Comparison of ENCODE assay signal across 8 cellular contexts in the genomic region with DNA sequence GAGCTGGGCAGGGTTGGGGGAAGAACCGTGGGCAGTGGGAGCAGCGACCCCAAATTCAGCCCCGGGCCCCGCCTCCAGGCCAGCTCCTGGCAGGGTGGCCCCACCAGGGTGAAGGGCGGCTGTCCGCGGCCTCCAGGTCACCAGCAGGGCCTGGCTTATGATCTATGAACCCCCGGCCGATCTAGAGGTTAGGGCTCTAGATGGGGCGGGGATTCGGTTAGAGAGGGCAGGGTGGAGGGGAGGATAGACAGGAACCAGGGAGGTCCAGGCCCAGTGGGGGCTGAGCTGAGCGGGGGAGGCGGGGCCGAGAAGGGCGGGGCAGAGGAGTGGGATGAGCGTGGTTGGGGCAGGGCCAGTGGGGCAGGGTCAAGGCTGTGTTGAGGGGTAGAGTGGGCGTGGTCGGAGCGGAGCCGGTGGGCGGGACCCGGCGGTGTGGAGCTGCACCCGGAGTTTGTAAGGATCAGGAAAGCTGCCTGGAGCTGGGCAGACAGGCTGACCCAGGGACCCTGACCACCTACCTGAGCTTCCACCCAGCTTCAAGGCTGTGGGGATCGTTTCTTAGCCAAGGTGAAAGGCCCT. TPM values are rescaled to one million over a fixed set of nuclear protein-coding genes. Genes with fewer than 3 reads are reported as not detected.
DNase-seq lines count a peak whose midpoint lies in the region; ATAC-seq, FAIRE-seq and TF ChIP-seq lines count a peak whose summit lies in the region.

No MANE protein-coding gene starts in this region.

- peak overlapping the region; percentile 72 for H3K4me3 Mint-ChIP-seq in Caco-2 (ENCODE audit: unreplicated experiment)

- no peak for TF ChIP-seq CTCF in Caco-2 (IDR thresholded peaks at IDR 0.05; ENCODE audit: insufficient read depth in 1 of 2, low read depth in 1 of 2, low read length in 1 of 2, severe bottlenecking in 1 of 2, unreplicated experiment in 1 of 2)

- peaks cover 10% of the 10 kb centered on the region for H3K4me1 ChIP-seq in Caco-2

- H3K36me3 ChIP-seq in Caco-2 (ENCODE audit: control insufficient read depth, insufficient read depth, low read length) = no peaks in the 10 kb centered on the region

- no peaks in the 10 kb centered on the region for H3K27me3 Mint-ChIP-seq in Caco-2 (ENCODE audit: insufficient read depth, unreplicated experiment)

- FAIRE-seq in GM19239 (lab: Jason Lieb, UNC) = no peak

- POLR2A ChIA-PET in Caco-2 (lab: Charles Lee) = interaction anchor here (0.6 kb wide), 2 partner anchors 104 to 154 kb away, joined by 4 to 5 read pairs; no protein-coding TSS in a partner anchor

- ATAC-seq in HG02938 (IDR thresholded peaks at IDR 0.05; ENCODE audit: unreplicated experiment) = no peak

- no peaks in the 10 kb centered on the region for H3K27me3 ChIP-seq in Caco-2 (replicated peaks; ENCODE audit: control insufficient read depth, insufficient read depth, low read length)
- peaks cover 2% of the 10 kb centered on the region for H3K27me3 ChIP-seq in layer of hippocampus (ENCODE audit: control insufficient read depth, insufficient read depth, low read length)

- peak overlapping the region; percentile 85 for H3K27ac ChIP-seq in cingulate gyrus (ENCODE audit: low read depth, low read length)
- H3K27ac ChIP-seq in layer of hippocampus (ENCODE audit: low read depth, low read length) = peak overlapping the region; percentile 73

- H3K4me1 Mint-ChIP-seq in Caco-2 (ENCODE audit: low read depth, unreplicated experiment) = no peaks in the 10 kb centered on the region

- no peaks in the 10 kb centered on the region for H3K9me3 ChIP-seq in Caco-2

- no TSS peak for BruUV-seq in Caco-2 (replicated peaks; lab: Mats Ljungman, UMichigan)

- intact Hi-C loops in Caco-2 (cut with micrococcal nuclease; ENCODE audit: unreplicated experiment) = no loop called here

- H3K27ac Mint-ChIP-seq in Caco-2 (ENCODE audit: unreplicated experiment) = no peak overlapping the region

- no peaks in the 10 kb centered on the region for H3K36me3 Mint-ChIP-seq in Caco-2 (ENCODE audit: insufficient read depth, unreplicated experiment)

- H3K9me3 Mint-ChIP-seq in Caco-2 (ENCODE audit: unreplicated experiment) = no peaks in the 10 kb centered on the region

- no peak overlapping the region for H3K4me3 ChIP-seq in Caco-2 (ENCODE audit: low read depth, low read length)

- DNase-seq in Caco-2 (peak; percentile 58 to 86), T-helper 2 cell (peak in 3 of 5 experiments; percentile 7 to 36 (median 9)), GM19239 (ENCODE audit: insufficient read length, low spot score) (no peak), NCI-H524 (lab: John Stamatoyannopoulos, UW) (no peak)
- DNase-seq in stimulated activated CD4-positive, alpha-beta T cell treated with anti-CD3 and anti-CD28 coated beads, Interleukin-2, amount 100 ng/mL, for 24 hours = peak; percentile 44 to 64

- CTCF ChIA-PET in Caco-2 (lab: Charles Lee) = interaction anchor here (2.3 kb wide), 1 partner anchor 51 kb away, joined by 12 read pairs; no protein-coding TSS in a partner anchor

RNA-seq across cellular contexts. Expression of a gene that starts 29.3 kb away (rescaled TPM):
- not detected in 2 replicates for total RNA-seq in Caco-2 (2022)

RNA-seq across cellular contexts. Expression of a gene that starts 36.6 kb away (rescaled TPM):
- not detected in 2 replicates for total RNA-seq in Caco-2 (2022)

Comparison
In these comparisons a context has a peak if more than half of its experiments do, and no peak if none do; other contexts are left out.
1. DNase-seq: peak in Caco-2 (2 of 2), T-helper 2 cell (3 of 5) and stimulated activated CD4-positive, alpha-beta T cell treated with anti-CD3 and anti-CD28 coated beads, Interleukin-2, amount 100 ng/mL, for 24 hours (2 of 2); none in GM19239 (single experiment) and NCI-H524 (0 of 2).